Comparison of ENCODE assay signal across 15 cellular contexts in the genomic region with DNA sequence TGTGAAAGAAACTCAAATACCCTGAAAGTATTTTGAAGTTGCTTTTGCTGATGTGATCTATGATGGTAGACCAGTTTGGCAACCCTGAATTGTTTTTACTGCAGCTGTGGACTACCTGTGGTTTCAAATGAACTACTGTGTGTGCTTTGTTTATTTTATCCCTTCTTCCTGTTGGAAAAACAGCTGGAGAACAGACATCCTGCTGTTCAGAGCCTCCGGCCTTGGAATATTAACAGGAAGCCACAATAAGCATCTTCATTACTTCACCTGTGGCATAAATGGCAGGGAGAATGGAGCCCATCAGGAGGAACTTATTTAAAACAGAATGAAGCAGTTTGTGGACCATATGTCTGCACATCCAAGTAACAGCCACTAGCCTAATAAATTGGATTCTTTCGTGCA.
DNase-seq lines count a peak whose midpoint lies in the region; ATAC-seq and TF ChIP-seq lines count a peak whose summit lies in the region.
"Had no signal": no experiment of that assay in that cellular context is flagged by ENCODE, and none has a peak within 500 bp of the region (broad histone marks: within the 10 kb centered on the region; RNA-seq: fewer than 3 reads in every experiment).

No MANE protein-coding gene starts in this region.

- no peaks in the 10 kb centered on the region for H3K23me2 ChIP-seq in H9 (ENCODE audit: insufficient read length, low read depth, low read length, poor library complexity, severe bottlenecking)

- peaks cover 32 to 36% of the 10 kb centered on the region in 2 experiments for H3K4me1 Mint-ChIP-seq in H9
- H3K4me1 Mint-ChIP-seq in activated CD4-positive, alpha-beta T cell treated with anti-CD3 and anti-CD28 coated beads for 36 hours = peaks cover 61% of the 10 kb centered on the region

- peaks cover 52% of the 10 kb centered on the region for H3K27me3 Mint-ChIP-seq in H9 (ENCODE audit: low read depth)
- H3K27me3 Mint-ChIP-seq in activated CD4-positive, alpha-beta T cell treated with anti-CD3 and anti-CD28 coated beads for 36 hours = no peaks in the 10 kb centered on the region

- no peak overlapping the region for H3T11ph ChIP-seq in H9 (ENCODE audit: low read length)

- no peak overlapping the region for H3K18ac ChIP-seq in H9 (ENCODE audit: insufficient read length, low read depth, low read length)

- no peaks in the 10 kb centered on the region for H4K20me1 ChIP-seq in H9 (ENCODE audit: control insufficient read depth, insufficient read depth, insufficient read length)

- CTCF ChIA-PET in activated CD4-positive, alpha-beta T cell treated with anti-CD3 and anti-CD28 coated beads for 36 hours (lab: Charles Lee) = interaction anchor here (0.9 to 1.6 kb wide), 2 partner anchors 9 to 22 kb away, joined by 3 to 4 read pairs; no protein-coding TSS in a partner anchor

- peaks cover 13% of the 10 kb centered on the region; the same call in 1 of the 2 replicates for H3K4me1 ChIP-seq in H9 (ENCODE audit: insufficient read depth, low read length)

- H3K4me3 Mint-ChIP-seq in H9 = peak overlapping the region in 1 of 2 experiments; percentile 21; a peak in 1 of 5 replicates
- no peak overlapping the region for H3K4me3 Mint-ChIP-seq in activated CD4-positive, alpha-beta T cell treated with anti-CD3 and anti-CD28 coated beads for 36 hours
- H3K4me3 Mint-ChIP-seq: effector memory CD8-positive, alpha-beta T cell had no signal

- no peak overlapping the region for H3K56ac ChIP-seq in H9 (ENCODE audit: insufficient read length, low read depth, low read length)

- H3K4me2 ChIP-seq in H9 (ENCODE audit: insufficient read depth, insufficient read length, low read length) = peak overlapping the region; percentile 16

- H3K27ac ChIP-seq in H9 (ENCODE audit: insufficient read length, low read depth, low read length) = no peak overlapping the region

- no peak overlapping the region for H2BK15ac ChIP-seq in H9 (ENCODE audit: low read depth, low read length)

- H3K4ac ChIP-seq in H9 (ENCODE audit: low read depth, low read length) = no peak overlapping the region

- H2AFZ ChIP-seq in H9 (ENCODE audit: low read length) = no peak overlapping the region

- H2BK5ac ChIP-seq in H9 (ENCODE audit: insufficient read length, low read length) = no peak overlapping the region

- H3K79me2 ChIP-seq in H9 (ENCODE audit: insufficient read depth, low read length) = no peaks in the 10 kb centered on the region

- ATAC-seq in activated CD4-positive, alpha-beta T cell treated with anti-CD3 and anti-CD28 coated beads for 36 hours = no peak
- ATAC-seq: effector memory CD8-positive, alpha-beta T cell had no signal

- no peak overlapping the region for H3K4me3 ChIP-seq in AG10803 (ENCODE audit: low read length)
- no peak overlapping the region for H3K4me3 ChIP-seq in fibroblast of villous mesenchyme (ENCODE audit: low read depth, low read length)

- H3K14ac ChIP-seq in H9 (ENCODE audit: insufficient read depth, low read length) = no peak overlapping the region

- 0 out of 7 replicates have a peak, but pooled peaks cover 0 to 1% (median 0%) of the 10 kb centered on the region in 3 experiments for H3K36me3 Mint-ChIP-seq in H9 (ENCODE audit: insufficient read depth in 1 of 3, low read depth in 3 of 3)
- H3K36me3 Mint-ChIP-seq in activated CD4-positive, alpha-beta T cell treated with anti-CD3 and anti-CD28 coated beads for 36 hours (ENCODE audit: low read depth) = peaks cover 3% of the 10 kb centered on the region

- no peak overlapping the region for H2BK20ac ChIP-seq in H9 (ENCODE audit: low read depth, low read length, poor library complexity, severe bottlenecking)

- H2AK5ac ChIP-seq in H9 (ENCODE audit: insufficient read length, low read length) = no peak overlapping the region

- intact Hi-C loops in activated CD4-positive, alpha-beta T cell treated with anti-CD3 and anti-CD28 coated beads for 36 hours (cut with DNase I, micrococcal nuclease) = loop anchor here in 1 of 2 experiments (5.0 kb wide), 1 partner anchor 280 kb away; a partner anchor contains a TSS

- H3K9me3 ChIP-seq in H9 (ENCODE audit: control insufficient read depth, low read depth, low read length) = no peaks in the 10 kb centered on the region

- no peak overlapping the region for H4K91ac ChIP-seq in H9 (ENCODE audit: insufficient read length, low read depth, low read length)

- no peaks in the 10 kb centered on the region; the same call in 1 of the 2 replicates for H3K27me3 ChIP-seq in H9 (ENCODE audit: insufficient read depth, low read length)

- H3K79me1 ChIP-seq in H9 (ENCODE audit: insufficient read depth, low read depth, low read length, poor library complexity, severe bottlenecking) = no peaks in the 10 kb centered on the region

- no peak for TF ChIP-seq CTCF in AG10803 (conservative IDR thresholded peaks at IDR 0.05; ENCODE audit: low read length)
- TF ChIP-seq CTCF in H9 (conservative IDR thresholded peaks at IDR 0.05) = no peak
- TF ChIP-seq CTCF in fibroblast of villous mesenchyme (IDR thresholded peaks at IDR 0.05; ENCODE audit: insufficient read depth, low read depth, low read length) = no peak

- no peak overlapping the region for H3K9ac ChIP-seq in H9 (ENCODE audit: extremely low read depth, insufficient read length, low read length)

- H2BK120ac ChIP-seq in H9 (ENCODE audit: low read depth, low read length, poor library complexity, severe bottlenecking) = no peak overlapping the region

- POLR2A ChIA-PET in activated CD4-positive, alpha-beta T cell treated with anti-CD3 and anti-CD28 coated beads for 36 hours (lab: Charles Lee) = no interaction called here

- no peak overlapping the region for H4K5ac ChIP-seq in H9 (ENCODE audit: insufficient read length, low read depth, low read length)

- no peak overlapping the region for H2BK12ac ChIP-seq in H9 (ENCODE audit: insufficient read length, low read depth, low read length)

- no peak overlapping the region for H3K23ac ChIP-seq in H9 (ENCODE audit: insufficient read length, low read depth, low read length)

- DNase-seq in AG10803 (ENCODE audit: low read depth) (peak; percentile 51), H9 (peak; percentile 47), NCI-H510A treated with DMSO at 0.1 percent for 48 hours (lab: John Stamatoyannopoulos, UW) (peak; percentile 82), fibroblast of villous mesenchyme (ENCODE audit: low read depth) (peak; percentile 60), NCI-H2196 treated with DMSO at 0.1 percent for 48 hours (lab: John Stamatoyannopoulos, UW; ENCODE audit: unreplicated experiment) (no peak), SIG-M5 treated with dmso at 0.1 percent for 504 hours (lab: John Stamatoyannopoulos, UW; ENCODE audit: unreplicated experiment) (no peak), GM19238 (ENCODE audit: insufficient read length, low spot score) (no peak)
- no peak for DNase-seq in activated CD4-positive, alpha-beta T cell treated with anti-CD3 and anti-CD28 coated beads for 36 hours
- DNase-seq: activated CD4-positive, alpha-beta T cell treated with anti-CD3 and anti-CD28 coated beads for 1 hour; DMS79; effector memory CD8-positive, alpha-beta T cell; occipital lobe; RPMI8226; small intestine; T-helper 2 cell had no signal

- no peaks in the 10 kb centered on the region; a peak in 1 of 5 replicates for H3K9me3 Mint-ChIP-seq in H9
- peaks cover 4% of the 10 kb centered on the region for H3K9me3 Mint-ChIP-seq in activated CD4-positive, alpha-beta T cell treated with anti-CD3 and anti-CD28 coated beads for 36 hours (ENCODE audit: low read depth)
- H3K9me3 Mint-ChIP-seq: effector memory CD8-positive, alpha-beta T cell had no signal

- no CpG with 5 or more reads among the region's 2 CpGs for WGBS in H9 (ENCODE audit: extremely low coverage, insufficient read length, low lambda C conversion rate)

- no peak overlapping the region for H4K8ac ChIP-seq in H9 (replicated peaks; ENCODE audit: insufficient read length, low read depth, low read length)

- H3K27ac Mint-ChIP-seq in H9 = peak overlapping the region in 1 of 3 experiments; percentile 49; a peak in 2 of 7 replicates
- no peak overlapping the region for H3K27ac Mint-ChIP-seq in activated CD4-positive, alpha-beta T cell treated with anti-CD3 and anti-CD28 coated beads for 36 hours
- H3K27ac Mint-ChIP-seq: effector memory CD8-positive, alpha-beta T cell had no signal

Comparison
In these comparisons a context has a peak if more than half of its experiments do, and no peak if none do; other contexts are left out.
1. DNase-seq: peak in AG10803 (single experiment), H9 (single experiment), NCI-H510A treated with DMSO at 0.1 percent for 48 hours (single experiment) and fibroblast of villous mesenchyme (single experiment); none in activated CD4-positive, alpha-beta T cell treated with anti-CD3 and anti-CD28 coated beads for 36 hours (single experiment), NCI-H2196 treated with DMSO at 0.1 percent for 48 hours (single experiment), SIG-M5 treated with dmso at 0.1 percent for 504 hours (single experiment) and GM19238 (single experiment).